20 cellular contexts compared by ENCODE assay signal in the genomic region with DNA sequence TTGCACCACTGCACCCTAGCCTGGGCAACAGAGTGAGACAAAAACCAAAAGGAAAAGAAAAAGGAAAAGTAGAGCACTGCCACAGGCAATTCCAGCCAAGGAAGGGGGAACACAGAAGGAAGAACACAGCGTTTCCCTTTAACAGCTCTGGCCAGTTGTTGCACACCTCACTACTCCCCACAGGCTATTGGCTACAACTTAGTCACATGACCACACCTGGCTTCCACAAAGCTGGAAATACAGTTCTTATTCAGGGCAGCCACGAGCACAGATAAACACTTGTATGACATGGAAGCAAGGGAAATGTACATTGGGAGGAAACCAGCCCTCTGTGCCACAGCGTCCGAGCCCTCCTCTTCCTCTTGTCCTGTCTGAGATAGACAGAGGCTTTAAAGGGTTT.
"Had no signal": no experiment of that assay in that cellular context is flagged by ENCODE, and none has a peak within 500 bp of the region (broad histone marks: within the 10 kb centered on the region; RNA-seq: fewer than 3 reads in every experiment).

No MANE protein-coding gene starts in this region.

- ATAC-seq: activated CD8-positive, alpha-beta T cell treated with anti-CD3 and anti-CD28 coated beads, Interleukin-2, amount 10 ng/mL, durations not matched to agents 7 days and 5 days; foreskin keratinocyte; left ventricle myocardium superior had no signal

- H2AFZ ChIP-seq: hepatocyte had no signal

- H3K4me3 ChIP-seq: hepatocyte, thoracic aorta, vagina had no signal

- DNase-seq: activated CD4-positive, alpha-beta T cell treated with anti-CD3 and anti-CD28 coated beads for 1 hour; activated CD4-positive, alpha-beta T cell treated with anti-CD3 and anti-CD28 coated beads, Interleukin-2, amount 50 U/mL, for 1 hour; activated CD8-positive, alpha-beta T cell treated with anti-CD3 and anti-CD28 coated beads, Interleukin-2, amount 10 ng/mL, durations not matched to agents 7 days and 5 days; activated gamma-delta T cell treated with Interleukin-2 at 50 U/mL for 16 hours; activated T-cell treated with anti-CD3 and anti-CD28 coated beads, Interleukin-2, amount 50 U/mL, for 1 hour; anterior cingulate cortex; caudate nucleus; dermis blood vessel endothelial cell; effector CD8-positive, alpha-beta T cell; erythroblast; foreskin keratinocyte; left ventricle myocardium superior; occipital lobe; stimulated activated CD4-positive, alpha-beta T cell treated with anti-CD3 and anti-CD28 coated beads, Interleukin-4, amount 100 ng/mL, for 1 hour; stimulated activated naive CD4-positive, alpha-beta T cell treated with Interleukin-2 at 50 U/mL for 16 hours; T1000; WERI-Rb-1 had no signal

- H3K27ac ChIP-seq: foreskin keratinocyte, hepatocyte, thoracic aorta, vagina, WERI-Rb-1 had no signal

- H3K27me3 ChIP-seq: foreskin keratinocyte, vagina had no signal

- H3K4me2 ChIP-seq: hepatocyte had no signal

- H3K4me1 ChIP-seq: foreskin keratinocyte, vagina had no signal

- H3K9me3 ChIP-seq: thoracic aorta, vagina had no signal

- H3K79me2 ChIP-seq: hepatocyte had no signal

- H3K36me3 ChIP-seq: thoracic aorta, vagina, WERI-Rb-1 had no signal
